ENCODE assay signal across 23 cellular contexts in the genomic region with DNA sequence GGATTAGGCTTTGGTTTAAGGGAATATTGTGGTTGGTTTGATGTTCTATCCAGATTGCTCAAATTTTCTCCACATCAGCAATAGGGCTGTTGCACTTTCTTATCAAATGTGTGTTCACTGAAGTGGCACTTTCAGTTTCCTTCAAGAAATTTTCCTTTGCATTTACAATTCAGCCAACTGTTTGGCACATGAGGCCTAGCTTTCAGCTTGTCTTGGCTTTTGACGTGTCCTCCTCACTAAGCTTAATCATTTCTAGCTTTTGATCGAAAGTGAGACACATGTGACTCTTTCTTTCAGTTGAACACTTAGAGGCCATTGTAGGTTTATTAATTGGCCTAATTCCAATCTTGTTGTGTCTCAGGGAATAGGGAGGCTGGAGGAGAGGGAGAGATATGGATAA.
DNase-seq lines count a peak whose midpoint lies in the region; ATAC-seq and TF ChIP-seq lines count a peak whose summit lies in the region.
"Had no signal": no experiment of that assay in that cellular context is flagged by ENCODE, and none has a peak within 500 bp of the region (broad histone marks: within the 10 kb centered on the region; RNA-seq: fewer than 3 reads in every experiment).

No MANE protein-coding gene starts in this region.

- TF ChIP-seq CTCF in Calu3 (IDR thresholded peaks at IDR 0.05; ENCODE audit: unreplicated experiment) (no peak), GM10266 (IDR thresholded peaks at IDR 0.05; ENCODE audit: control insufficient read depth, insufficient read depth, low read depth, missing control alignments) (no peak)

- H3K4me1 Mint-ChIP-seq in Calu3 (ENCODE audit: low read depth, unreplicated experiment): peaks cover 10% of the 10 kb centered on the region
- H3K4me1 Mint-ChIP-seq: activated naive CD8-positive, alpha-beta T cell treated with anti-CD3 and anti-CD28 coated beads, Interleukin-2, amount 10 ng/mL, durations not matched to agents 7 days and 5 days; memory B cell; stimulated activated memory B cell treated with anti-CD40 and anti-IgM and Interleukin-4, amounts not matched to agents 10 μg/mL and 1 μg/mL and 100 μg/mL, for 72 hours had no signal

- DNase-seq in Calu3 (no peak), NCI-H748 (lab: John Stamatoyannopoulos, UW; ENCODE audit: unreplicated experiment) (no peak), EL (no peak), GM10266 (ENCODE audit: extremely low spot score) (no peak)
- DNase-seq: activated CD4-positive, alpha-beta T cell treated with anti-CD3 and anti-CD28 coated beads, Interleukin-2, amount 50 U/mL, for 48 hours; activated naive CD8-positive, alpha-beta T cell treated with anti-CD3 and anti-CD28 coated beads, Interleukin-2, amount 10 ng/mL, durations not matched to agents 7 days and 5 days; activated T-cell treated with anti-CD3 and anti-CD28 coated beads, Interleukin-2, amount 50 U/mL, for 48 hours; GM23248; head of caudate nucleus; KBM-7; NCI-H1092; NCI-H526 treated with DMSO at 0.1 percent for 48 hours; PC-9; spleen; trophoblast cell had no signal

- no peaks in the 10 kb centered on the region for H3K27me3 Mint-ChIP-seq in Calu3 (ENCODE audit: unreplicated experiment)
- H3K27me3 Mint-ChIP-seq: activated naive CD8-positive, alpha-beta T cell treated with anti-CD3 and anti-CD28 coated beads, Interleukin-2, amount 10 ng/mL, durations not matched to agents 7 days and 5 days; memory B cell; natural killer cell treated with Interleukin-12 subunit alpha and Interleukin-12 subunit beta and Interleukin-15 and Interleukin-18, amount 100 ng/mL, for 72 hours; stimulated activated memory B cell treated with anti-CD40 and anti-IgM and Interleukin-4, amounts not matched to agents 10 μg/mL and 1 μg/mL and 100 μg/mL, for 72 hours had no signal

- H3K27ac Mint-ChIP-seq in Calu3 (ENCODE audit: unreplicated experiment): peak overlapping the region; percentile 38
- H3K27ac Mint-ChIP-seq: activated naive CD8-positive, alpha-beta T cell treated with anti-CD3 and anti-CD28 coated beads, Interleukin-2, amount 10 ng/mL, durations not matched to agents 7 days and 5 days; memory B cell; natural killer cell treated with Interleukin-12 subunit alpha and Interleukin-12 subunit beta and Interleukin-15 and Interleukin-18, amount 100 ng/mL, for 72 hours; stimulated activated memory B cell treated with anti-CD40 and anti-IgM and Interleukin-4, amounts not matched to agents 10 μg/mL and 1 μg/mL and 100 μg/mL, for 72 hours had no signal

- CTCF ChIA-PET in Calu3 (lab: Charles Lee): interaction anchor here (0.5 to 1.3 kb wide), 2 partner anchors 9 to 210 kb away, joined by 3 to 4 read pairs; no protein-coding TSS in a partner anchor

- no peak overlapping the region for H3K4me3 Mint-ChIP-seq in Calu3 (ENCODE audit: low read depth, unreplicated experiment)
- H3K4me3 Mint-ChIP-seq: activated naive CD8-positive, alpha-beta T cell treated with anti-CD3 and anti-CD28 coated beads, Interleukin-2, amount 10 ng/mL, durations not matched to agents 7 days and 5 days; memory B cell; natural killer cell treated with Interleukin-12 subunit alpha and Interleukin-12 subunit beta and Interleukin-15 and Interleukin-18, amount 100 ng/mL, for 72 hours; stimulated activated memory B cell treated with anti-CD40 and anti-IgM and Interleukin-4, amounts not matched to agents 10 μg/mL and 1 μg/mL and 100 μg/mL, for 72 hours had no signal

- BruUV-seq in Calu3 (replicated peaks; lab: Mats Ljungman, UMichigan): no TSS peak

- intact Hi-C loops in Calu3 (cut with micrococcal nuclease; ENCODE audit: unreplicated experiment): no loop called here

- ATAC-seq in GM19043 (IDR thresholded peaks at IDR 0.05; ENCODE audit: low read depth, unreplicated experiment) (peak; percentile 72), HG02938 (IDR thresholded peaks at IDR 0.05; ENCODE audit: unreplicated experiment) (peak; percentile 87), HG03571 (IDR thresholded peaks at IDR 0.05; ENCODE audit: unreplicated experiment) (peak; percentile 72), HG02870 (IDR thresholded peaks at IDR 0.05; ENCODE audit: unreplicated experiment) (no peak)
- ATAC-seq: natural killer cell treated with Interleukin-12 subunit alpha and Interleukin-12 subunit beta and Interleukin-15 and Interleukin-18, amount 100 ng/mL, for 72 hours; SK-N-SH treated with all-trans-retinoic acid at 6 μM for 48 hours; stimulated activated memory B cell treated with anti-CD40 and anti-IgM and Interleukin-4, amounts not matched to agents 10 μg/mL and 1 μg/mL and 100 μg/mL, for 72 hours had no signal

- H3K9me3 Mint-ChIP-seq in Calu3 (ENCODE audit: low read depth, unreplicated experiment): no peaks in the 10 kb centered on the region
- H3K9me3 Mint-ChIP-seq: activated naive CD8-positive, alpha-beta T cell treated with anti-CD3 and anti-CD28 coated beads, Interleukin-2, amount 10 ng/mL, durations not matched to agents 7 days and 5 days had no signal

- no peaks in the 10 kb centered on the region for H3K36me3 Mint-ChIP-seq in Calu3 (ENCODE audit: insufficient read depth, unreplicated experiment)
- H3K36me3 Mint-ChIP-seq: activated naive CD8-positive, alpha-beta T cell treated with anti-CD3 and anti-CD28 coated beads, Interleukin-2, amount 10 ng/mL, durations not matched to agents 7 days and 5 days; memory B cell; natural killer cell treated with Interleukin-12 subunit alpha and Interleukin-12 subunit beta and Interleukin-15 and Interleukin-18, amount 100 ng/mL, for 72 hours; stimulated activated memory B cell treated with anti-CD40 and anti-IgM and Interleukin-4, amounts not matched to agents 10 μg/mL and 1 μg/mL and 100 μg/mL, for 72 hours had no signal
